8 cellular contexts compared by ENCODE assay signal in the genomic region with DNA sequence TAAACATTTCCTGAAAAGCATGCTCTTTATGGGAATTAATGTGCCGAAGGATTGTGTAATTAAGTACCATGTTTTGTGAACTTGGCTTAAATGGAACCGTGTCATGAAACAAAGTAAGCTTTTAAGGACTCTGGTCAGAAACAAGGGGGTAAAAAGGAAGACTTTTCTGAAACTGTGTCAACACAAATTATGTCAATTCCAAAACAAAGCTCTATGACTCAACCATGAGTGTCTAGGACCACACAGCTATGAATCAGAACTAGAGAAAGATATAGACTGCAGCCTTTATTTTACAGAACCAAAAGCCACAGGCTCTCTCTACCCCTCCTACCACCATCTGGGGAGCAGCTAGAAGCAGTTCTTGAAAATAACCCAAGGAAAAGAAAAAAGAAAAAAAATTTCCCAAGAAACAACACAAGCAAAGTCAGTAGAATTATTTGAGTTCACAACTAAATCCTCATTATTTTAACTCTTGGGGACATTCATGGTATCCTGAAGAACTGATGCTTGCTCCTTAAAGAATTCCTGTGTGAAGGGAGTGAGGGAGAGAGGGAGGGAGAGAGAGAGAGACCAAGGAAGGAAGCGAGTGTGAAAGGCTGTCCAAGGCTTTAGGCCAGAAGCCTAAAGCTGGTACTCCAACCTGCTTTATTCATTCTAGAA.
A peak's percentile ranks its signal among the peaks of the same experiment; 100 is the strongest.
DNase-seq lines count a peak whose midpoint lies in the region; ATAC-seq and TF ChIP-seq lines count a peak whose summit lies in the region.

No MANE protein-coding gene starts in this region.

- H3K79me2 ChIP-seq in neural progenitor cell (ENCODE audit: low read depth) = peaks cover 93% of the 10 kb centered on the region

- H3K4me3 Mint-ChIP-seq in neural progenitor cell = no peak overlapping the region

- no peak overlapping the region for H2AFZ ChIP-seq in neural progenitor cell (replicated peaks)

- no peaks in the 10 kb centered on the region for H3K9me3 Mint-ChIP-seq in neural progenitor cell

- no peak overlapping the region for H3K4me3 ChIP-seq in neural progenitor cell

- H3K36me3 ChIP-seq in neural progenitor cell = no peaks in the 10 kb centered on the region

- peak; percentile 72 for ATAC-seq in GM18909 (IDR thresholded peaks at IDR 0.05; ENCODE audit: poor library complexity, unreplicated experiment)
- peak; percentile 87 for ATAC-seq in HG03342 (IDR thresholded peaks at IDR 0.05; ENCODE audit: unreplicated experiment)
- ATAC-seq in HG03196 (IDR thresholded peaks at IDR 0.05; ENCODE audit: unreplicated experiment) = no peak

- DNase-seq in ACHN (peak; percentile 77), T1000 (lab: John Stamatoyannopoulos, UW) (peak; percentile 48), epithelial cell of prostate (ENCODE audit: low read depth, low spot score) (peak; percentile 56), neural progenitor cell (ENCODE audit: low spot score) (no peak), NCI-H82 (lab: John Stamatoyannopoulos, UW) (no peak)

- peaks cover 16% of the 10 kb centered on the region for H3K36me3 Mint-ChIP-seq in neural progenitor cell

- peaks cover 15% of the 10 kb centered on the region for H4K20me1 ChIP-seq in neural progenitor cell (ENCODE audit: low read depth)

- no peak overlapping the region for H3K9ac ChIP-seq in neural progenitor cell

- no peaks in the 10 kb centered on the region for H3K27me3 ChIP-seq in neural progenitor cell

- no peaks in the 10 kb centered on the region for H3K4me1 ChIP-seq in neural progenitor cell

- no peak overlapping the region for H3K4me2 ChIP-seq in neural progenitor cell

- in situ Hi-C loops in ACHN (cut with HindIII; ENCODE audit: low pct_ligation_motif_present, low pct_unique_long_range_greater_than_20kb, low sequenced_read_pairs) = no loop called here

- peak overlapping the region; percentile 6 for H3K27ac Mint-ChIP-seq in neural progenitor cell

- H3K27ac ChIP-seq in epithelial cell of prostate (peak overlapping the region; percentile 87), neural progenitor cell (peak overlapping the region; percentile 3)

- peaks cover 5% of the 10 kb centered on the region for H3K27me3 Mint-ChIP-seq in neural progenitor cell (ENCODE audit: insufficient read depth, low read depth)

- peaks cover 28% of the 10 kb centered on the region for H3F3A ChIP-seq in neural progenitor cell (ENCODE audit: low read depth)

- H3K9me3 ChIP-seq in neural progenitor cell (ENCODE audit: low read depth) = no peaks in the 10 kb centered on the region

- no peak for TF ChIP-seq CTCF in neural progenitor cell (IDR thresholded peaks at IDR 0.05)

- peaks cover 8% of the 10 kb centered on the region for H3K4me1 Mint-ChIP-seq in neural progenitor cell

Comparison
In these comparisons a context has a peak if more than half of its experiments do, and no peak if none do; other contexts are left out.
1. DNase-seq: peak in ACHN (single experiment), T1000 (single experiment) and epithelial cell of prostate (single experiment); none in neural progenitor cell (single experiment) and NCI-H82 (single experiment).